ENCODE assay signal across 1 cellular context in genomic region chr14:55028476-55028875, GRCh38.
TF ChIP-seq lines count a peak whose summit lies in the region.

No MANE protein-coding gene starts in this region.

TF ChIP-seq in IMR-90, 13 proteins besides CTCF, POLR2A, EP300 and RAD21:
- TF ChIP-seq CEBPB (IDR thresholded peaks at IDR 0.05; ENCODE audit: low read depth, low read length) (no peak), USF2 (IDR thresholded peaks at IDR 0.05; ENCODE audit: low read depth, low read length) (no peak), SMC3 (IDR thresholded peaks at IDR 0.05; ENCODE audit: low read depth, low read length) (no peak), RFX5 (IDR thresholded peaks at IDR 0.05; ENCODE audit: low read depth, low read length) (no peak), RCOR1 (IDR thresholded peaks at IDR 0.05; ENCODE audit: insufficient replicate concordance, low read length) (no peak), MXI1 (IDR thresholded peaks at IDR 0.05; ENCODE audit: borderline replicate concordance, low read depth, low read length) (no peak), ELK1 (IDR thresholded peaks at IDR 0.05; ENCODE audit: borderline replicate concordance, low read depth, low read length) (no peak), CHD1 (IDR thresholded peaks at IDR 0.05; ENCODE audit: low read depth, low read length) (no peak), MAZ (IDR thresholded peaks at IDR 0.05; ENCODE audit: borderline replicate concordance, low read depth, low read length) (no peak), NFE2L2 (IDR thresholded peaks at IDR 0.05; ENCODE audit: low read depth, low read length) (no peak), BHLHE40 (IDR thresholded peaks at IDR 0.05; ENCODE audit: low read depth, low read length) (no peak), FOS (IDR thresholded peaks at IDR 0.05; ENCODE audit: low read depth, low read length) (no peak), MAFK (IDR thresholded peaks at IDR 0.05; ENCODE audit: low read depth, low read length) (no peak)
